ENCODE assay signal across 7 cellular contexts in the genomic region with DNA sequence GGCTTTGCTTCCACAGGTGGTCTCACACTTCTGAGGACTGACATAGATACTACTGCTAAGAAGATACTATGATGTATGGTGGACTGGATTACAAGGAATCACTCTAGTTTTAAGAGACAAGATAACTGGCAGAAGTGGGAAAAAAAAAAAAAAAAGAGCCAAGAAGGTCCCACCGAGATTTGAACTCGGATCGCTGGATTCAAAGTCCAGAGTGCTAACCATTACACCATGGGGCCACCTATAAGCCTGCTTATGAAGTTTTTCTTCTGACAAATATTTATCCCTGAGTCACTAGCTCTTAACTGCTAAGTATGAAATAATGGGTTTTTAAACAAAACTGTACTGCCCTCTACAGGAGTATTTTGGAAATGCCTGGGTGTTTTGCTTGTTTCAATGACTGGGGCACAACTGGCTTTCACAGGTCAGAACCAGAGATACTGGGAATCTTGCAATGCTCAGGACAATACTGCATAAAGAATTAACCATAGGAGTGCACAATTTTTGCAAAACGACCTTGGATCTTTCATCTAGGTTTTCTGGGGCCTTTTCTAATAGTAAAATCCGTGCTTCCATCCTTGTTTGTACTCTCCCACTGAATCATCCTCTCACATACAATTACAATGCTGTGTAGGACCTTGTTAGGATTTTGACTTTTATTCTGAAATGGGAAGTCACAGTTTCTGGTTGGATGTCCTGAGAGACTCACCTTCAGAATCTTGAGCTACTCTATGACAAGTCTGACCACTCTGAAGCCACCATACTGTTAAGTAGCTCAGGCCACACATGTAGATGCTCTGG.
DNase-seq lines count a peak whose midpoint lies in the region; TF ChIP-seq lines count a peak whose summit lies in the region.

No MANE protein-coding gene starts in this region.

- H3K9me3 Mint-ChIP-seq in HFFc6, result no peaks in the 10 kb centered on the region

- peak overlapping the region; percentile 6; the same call in 1 of the 2 replicates for H3K4me3 Mint-ChIP-seq in HFFc6

- H3K27me3 Mint-ChIP-seq in HFFc6 (ENCODE audit: insufficient read depth), result peaks cover 2% of the 10 kb centered on the region

- H3K4me1 Mint-ChIP-seq in HFFc6 (ENCODE audit: low read depth), result peaks cover 25% of the 10 kb centered on the region

- no peak overlapping the region; the same call in 1 of the 2 replicates for H3K27ac Mint-ChIP-seq in HFFc6

- H3K36me3 Mint-ChIP-seq in HFFc6 (ENCODE audit: low read depth), result no peaks in the 10 kb centered on the region

- DNase-seq in GM10266 (ENCODE audit: extremely low spot score), result peak; percentile 46
- peak; percentile 93 for DNase-seq in HFFc6
- peak; percentile 80 to 96 (median 95) for DNase-seq in NCI-H1417 (lab: John Stamatoyannopoulos, UW)
- peak; percentile 82 for DNase-seq in SKM-1 treated with dmso at 0.1 percent for 144 hours (lab: John Stamatoyannopoulos, UW; ENCODE audit: unreplicated experiment)
- DNase-seq in brain pericyte (ENCODE audit: low read depth, low spot score), result peak; percentile 81
- peak; percentile 74 for DNase-seq in islet precursor cell
- DNase-seq in stimulated activated CD4-positive, alpha-beta T cell treated with anti-CD3 and anti-CD28 coated beads, Interleukin-4, amount 100 ng/mL, for 1 hour, result peak; percentile 27

- TF ChIP-seq CTCF in GM10266 (IDR thresholded peaks at IDR 0.05; ENCODE audit: control insufficient read depth, insufficient read depth, low read depth, missing control alignments) (peak; percentile 72), HFFc6 (IDR thresholded peaks at IDR 0.05) (peak; percentile 93)

Comparison
In these comparisons a context has a peak if more than half of its experiments do, and no peak if none do; other contexts are left out.
1. Peak in every context shown above with its lines: DNase-seq.
2. DNase-seq: peak in every context shown above with its lines; median percentile 95 in NCI-H1417; 93 in HFFc6; 82 in SKM-1 treated with dmso at 0.1 percent for 144 hours; 81 in brain pericyte; 74 in islet precursor cell; 46 in GM10266; 27 in stimulated activated CD4-positive, alpha-beta T cell treated with anti-CD3 and anti-CD28 coated beads, Interleukin-4, amount 100 ng/mL, for 1 hour.